Comparison of ENCODE assay signal across 10 cellular contexts in genomic region chr3:122691195-122691594, GRCh38. TPM values are rescaled to one million over a fixed set of nuclear protein-coding genes. Genes with fewer than 3 reads are reported as not detected.
DNase-seq lines count a peak whose midpoint lies in the region; ATAC-seq, FAIRE-seq and TF ChIP-seq lines count a peak whose summit lies in the region.
"Had no signal": no experiment of that assay in that cellular context is flagged by ENCODE, and none has a peak within 500 bp of the region (broad histone marks: within the 10 kb centered on the region; RNA-seq: fewer than 3 reads in every experiment).

No MANE protein-coding gene starts in this region.

- intact Hi-C loops in testis (cut with DNase I; ENCODE audit: low total_unique reads), result no loop called here

- H3K4me1 ChIP-seq in small intestine (ENCODE audit: control insufficient read depth in 2 of 2, insufficient read depth in 1 of 2, low read depth in 1 of 2, low read length in 1 of 2) (no peaks in the 10 kb centered on the region), testis (no peaks in the 10 kb centered on the region)

- TF ChIP-seq POLR2A in testis (IDR thresholded peaks at IDR 0.05), result no peak

- peak; percentile 31 for DNase-seq in DMS 273 treated with DMSO at 0.1 percent for 48 hours (lab: John Stamatoyannopoulos, UW)
- DNase-seq in fibroblast of gingiva (ENCODE audit: low read depth), result peak; percentile 12
- no peak for DNase-seq in urothelium cell line (ENCODE audit: low spot score)
- no peak for DNase-seq in small intestine
- DNase-seq in iPS-NIHi7 (ENCODE audit: extremely low spot score), result no peak
- DNase-seq in testis, result no peak
- DNase-seq: activated naive CD8-positive, alpha-beta T cell treated with anti-CD3 and anti-CD28 coated beads, Interleukin-2, amount 50 U/mL, for 24 hours; NCI-H2029 had no signal

- no peak overlapping the region for H3K27ac ChIP-seq in small intestine (ENCODE audit: low read depth in 1 of 2, low read length in 1 of 2)
- H3K27ac ChIP-seq in testis, result no peak overlapping the region

- 85 to 93% (median 86%) methylated on average over 4 of the region's 4 CpGs for WGBS in small intestine, 3 donors
- WGBS in testis, 2 donors, result 93 to 96% methylated on average over 4 of the region's 4 CpGs

- no peak for FAIRE-seq in urothelium cell line (lab: Jason Lieb, UNC)
- FAIRE-seq in small intestine (lab: Jason Lieb, UNC), result no peak

- H3K4me3 ChIP-seq in small intestine (ENCODE audit: low read depth in 1 of 2, low read length in 2 of 2) (no peak overlapping the region), testis (no peak overlapping the region)

- H3K9me3 ChIP-seq in small intestine (ENCODE audit: control insufficient read depth, low read depth) (no peaks in the 10 kb centered on the region), testis (no peaks in the 10 kb centered on the region)

- peak; percentile 69 for ATAC-seq in GM21360 (IDR thresholded peaks at IDR 0.05; ENCODE audit: unreplicated experiment)
- peak; percentile 71 for ATAC-seq in HG03520 (IDR thresholded peaks at IDR 0.05; ENCODE audit: unreplicated experiment)
- ATAC-seq: activated naive CD8-positive, alpha-beta T cell treated with anti-CD3 and anti-CD28 coated beads, Interleukin-2, amount 50 U/mL, for 24 hours had no signal

- no peaks in the 10 kb centered on the region for H3K27me3 ChIP-seq in small intestine (ENCODE audit: control insufficient read depth in 2 of 2, insufficient read depth in 2 of 2, low read length in 2 of 2)
- H3K27me3 ChIP-seq in testis, result no peaks in the 10 kb centered on the region

- H3K36me3 ChIP-seq in small intestine (ENCODE audit: control insufficient read depth in 2 of 2, insufficient read depth in 2 of 2, low read length in 2 of 2), result peaks cover 17 to 52% of the 10 kb centered on the region in 2 donors
- no peaks in the 10 kb centered on the region for H3K36me3 ChIP-seq in testis (ENCODE audit: low read depth, missing control alignments)

- no peak for TF ChIP-seq CTCF in testis (IDR thresholded peaks at IDR 0.05)

RNA-seq across cellular contexts. Expression of gene PARP14, which starts 10.6 kb away (rescaled TPM):
- polyA plus RNA-seq in small intestine (10 to 100 TPM; 15.9 to 18.6 (median 16.5) TPM), testis (ENCODE audit: insufficient read depth, low read depth, low replicate concordance) (8.8 TPM)
- total RNA-seq in testis, result 10 to 100 TPM; 11.3 to 18.2 TPM

Comparison
In these comparisons a context has a peak if more than half of its experiments do, and no peak if none do; other contexts are left out.
1. DNase-seq: peak in DMS 273 treated with DMSO at 0.1 percent for 48 hours (single experiment) and fibroblast of gingiva (single experiment); none in urothelium cell line (single experiment), small intestine (single experiment), iPS-NIHi7 (single experiment) and testis (single experiment).